ENCODE assay signal across 1 cellular context in the genomic region with DNA sequence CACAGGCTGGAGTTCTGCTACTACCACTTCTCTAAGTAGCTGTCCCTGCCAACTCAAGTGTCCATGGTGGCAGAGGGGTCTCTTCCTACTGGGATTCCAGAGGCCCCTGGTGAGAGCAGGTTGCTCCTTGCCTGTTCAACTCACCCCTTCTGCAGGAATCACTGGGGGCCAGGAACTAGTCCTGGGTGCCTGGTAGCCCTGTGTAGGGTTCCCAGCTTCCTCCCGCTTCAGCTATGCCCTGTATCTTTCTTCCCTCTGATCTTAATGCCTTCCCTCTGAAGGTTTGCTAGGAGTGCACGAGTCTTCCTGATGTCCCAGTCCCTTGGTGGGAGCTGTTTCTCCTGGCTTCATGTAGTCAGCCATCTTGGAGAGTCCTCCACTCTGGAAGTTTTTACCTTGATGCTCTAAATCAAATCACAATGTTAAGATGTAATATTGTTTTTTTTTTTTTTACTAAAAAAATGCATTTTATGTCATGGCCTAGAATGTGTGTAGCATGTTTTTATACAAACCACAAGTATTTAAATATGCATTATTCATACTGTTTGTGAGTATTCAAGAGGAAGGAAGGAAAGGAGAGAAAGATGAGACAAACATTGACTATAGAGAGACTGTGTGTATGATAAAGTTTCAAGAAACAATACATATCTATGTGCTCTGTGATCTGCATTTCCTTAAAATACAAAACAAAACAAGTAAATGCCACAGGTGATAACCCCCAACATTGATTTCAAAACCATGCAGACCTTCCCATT.
TF ChIP-seq lines count a peak whose summit lies in the region.

No MANE protein-coding gene starts in this region.

TF ChIP-seq in IMR-90, 13 proteins besides CTCF, POLR2A, EP300 and RAD21:
- no peak for TF ChIP-seq CHD1 (IDR thresholded peaks at IDR 0.05; ENCODE audit: low read depth, low read length)
- no peak for TF ChIP-seq RCOR1 (IDR thresholded peaks at IDR 0.05; ENCODE audit: insufficient replicate concordance, low read length)
- TF ChIP-seq CEBPB (IDR thresholded peaks at IDR 0.05; ENCODE audit: low read depth, low read length) = no peak
- no peak for TF ChIP-seq NFE2L2 (IDR thresholded peaks at IDR 0.05; ENCODE audit: low read depth, low read length)
